ENCODE assay signal across 17 cellular contexts in the genomic region with DNA sequence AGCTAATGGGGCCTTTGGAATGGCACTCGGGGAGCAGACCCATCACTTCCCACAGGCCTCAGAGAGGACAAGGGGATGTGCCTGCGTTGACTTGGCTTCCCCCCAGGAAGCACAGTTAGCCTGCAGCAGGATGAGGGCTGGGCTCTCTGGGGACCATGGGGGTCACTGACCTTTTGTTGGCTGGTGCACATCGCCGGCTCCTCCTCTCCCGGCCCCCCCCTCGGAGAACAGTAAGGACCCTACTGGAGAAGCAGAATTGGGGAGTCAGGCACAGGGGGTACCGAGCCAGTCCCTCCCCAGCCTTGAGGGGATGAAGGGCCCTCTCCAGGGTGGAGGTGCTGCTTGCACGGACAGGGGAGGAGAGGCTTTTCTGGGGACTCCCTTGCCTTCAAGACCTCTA. TPM values are rescaled to one million over a fixed set of nuclear protein-coding genes. Genes with fewer than 3 reads are reported as not detected.
DNase-seq lines count a peak whose midpoint lies in the region; ATAC-seq, FAIRE-seq and TF ChIP-seq lines count a peak whose summit lies in the region.
"Had no signal": no experiment of that assay in that cellular context is flagged by ENCODE, and none has a peak within 500 bp of the region (broad histone marks: within the 10 kb centered on the region; RNA-seq: fewer than 3 reads in every experiment).

No MANE protein-coding gene starts in this region.

- H3K36me3 ChIP-seq in left ventricle myocardium inferior (no peaks in the 10 kb centered on the region), uterus (no peaks in the 10 kb centered on the region), small intestine (ENCODE audit: control insufficient read depth in 2 of 2, insufficient read depth in 2 of 2, low read length in 2 of 2) (no peaks in the 10 kb centered on the region)

- FAIRE-seq in small intestine (lab: Jason Lieb, UNC), result no peak
- FAIRE-seq: GM12878 had no signal

- TF ChIP-seq CTCF in left ventricle myocardium inferior (IDR thresholded peaks at IDR 0.05; ENCODE audit: borderline replicate concordance) (no peak), dorsolateral prefrontal cortex (IDR thresholded peaks at IDR 0.05 in 54 of 56, conservative IDR thresholded peaks at IDR 0.05 in 2 of 56; ENCODE audit: low read depth in 1 of 56, partially characterized antibody in 56 of 56) (no peak), uterus (IDR thresholded peaks at IDR 0.05) (no peak)

- peaks cover 29% of the 10 kb centered on the region for H3K4me1 ChIP-seq in left ventricle myocardium inferior
- H3K4me1 ChIP-seq in uterus, result no peaks in the 10 kb centered on the region
- H3K4me1 ChIP-seq in small intestine (ENCODE audit: control insufficient read depth in 2 of 2, insufficient read depth in 1 of 2, low read depth in 1 of 2, low read length in 1 of 2), result no peaks in the 10 kb centered on the region

- H3K27me3 ChIP-seq in left ventricle myocardium inferior (ENCODE audit: low read depth) (peaks cover 32% of the 10 kb centered on the region), dorsolateral prefrontal cortex (no peaks in the 10 kb centered on the region), uterus (no peaks in the 10 kb centered on the region), small intestine (ENCODE audit: control insufficient read depth in 2 of 2, insufficient read depth in 2 of 2, low read length in 2 of 2) (peaks cover 2 to 3% of the 10 kb centered on the region in 2 donors)

- no peak for TF ChIP-seq POLR2A in uterus (IDR thresholded peaks at IDR 0.05)

- peaks cover 42% of the 10 kb centered on the region for H3K4me1 Mint-ChIP-seq in stimulated activated effector memory CD8-positive, alpha-beta T cell treated with anti-CD3 and anti-CD28 coated beads, Interleukin-12 subunit alpha, Interleukin-12 subunit beta, amount 100 ng/mL, for 72 hours

- H3K9me3 ChIP-seq in left ventricle myocardium inferior (replicated peaks) (no peaks in the 10 kb centered on the region), uterus (no peaks in the 10 kb centered on the region), small intestine (ENCODE audit: control insufficient read depth, low read depth) (no peaks in the 10 kb centered on the region)

- H3K4me3 ChIP-seq in left ventricle myocardium inferior (no peak overlapping the region), dorsolateral prefrontal cortex (no peak overlapping the region), uterus (no peak overlapping the region), small intestine (ENCODE audit: low read depth in 1 of 2, low read length in 2 of 2) (no peak overlapping the region)
- H3K4me3 ChIP-seq: GM12878, GM23338 had no signal

- H3K27ac ChIP-seq in left ventricle myocardium inferior (replicated peaks), result no peak overlapping the region
- peak overlapping the region in 31 of 59 donors; percentile 21 to 100 (median 97) for H3K27ac ChIP-seq in dorsolateral prefrontal cortex
- H3K27ac ChIP-seq in uterus, result no peak overlapping the region
- no peak overlapping the region for H3K27ac ChIP-seq in small intestine (ENCODE audit: low read depth in 1 of 2, low read length in 1 of 2)
- H3K27ac ChIP-seq: 22Rv1 had no signal

- DNase-seq in left ventricle myocardium inferior (peak; percentile 49), left cardiac atrium (no peak), dorsolateral prefrontal cortex (no peak), DMS53 treated with DMSO at 0.1 percent for 48 hours (lab: John Stamatoyannopoulos, UW; ENCODE audit: unreplicated experiment) (no peak), uterus (no peak), small intestine (no peak)
- DNase-seq in stimulated activated effector memory CD8-positive, alpha-beta T cell treated with anti-CD3 and anti-CD28 coated beads, Interleukin-12 subunit alpha, Interleukin-12 subunit beta, amount 100 ng/mL, for 72 hours (ENCODE audit: low spot score in 2 of 2), result no peak
- DNase-seq: Calu3; CD4-positive, CD25-positive, alpha-beta regulatory T cell; DMS 273 treated with DMSO at 0.1 percent for 48 hours; DMS79; H7; IMR-90 had no signal

- 72 to 83% (median 74%) methylated on average over 7 to 8 of the region's 8 CpGs for WGBS in small intestine, 3 donors

- no peaks in the 10 kb centered on the region for H3K36me3 Mint-ChIP-seq in stimulated activated effector memory CD8-positive, alpha-beta T cell treated with anti-CD3 and anti-CD28 coated beads, Interleukin-12 subunit alpha, Interleukin-12 subunit beta, amount 100 ng/mL, for 72 hours
- H3K36me3 Mint-ChIP-seq: CD4-positive, CD25-positive, alpha-beta regulatory T cell had no signal

- intact Hi-C loops in left ventricle myocardium inferior (cut with micrococcal nuclease) (no loop called here), left cardiac atrium (cut with DNase I) (no loop called here), dorsolateral prefrontal cortex (cut with DNase I) (no loop called here), uterus (cut with DNase I; ENCODE audit: low total_unique reads) (no loop called here)

- peak overlapping the region; percentile 15 for H3K27ac Mint-ChIP-seq in stimulated activated effector memory CD8-positive, alpha-beta T cell treated with anti-CD3 and anti-CD28 coated beads, Interleukin-12 subunit alpha, Interleukin-12 subunit beta, amount 100 ng/mL, for 72 hours

- ATAC-seq in left cardiac atrium, result no peak
- no peak for ATAC-seq in stimulated activated effector memory CD8-positive, alpha-beta T cell treated with anti-CD3 and anti-CD28 coated beads, Interleukin-12 subunit alpha, Interleukin-12 subunit beta, amount 100 ng/mL, for 72 hours
- ATAC-seq: GM12878, GM23338 had no signal

- H3K9me3 Mint-ChIP-seq in stimulated activated effector memory CD8-positive, alpha-beta T cell treated with anti-CD3 and anti-CD28 coated beads, Interleukin-12 subunit alpha, Interleukin-12 subunit beta, amount 100 ng/mL, for 72 hours, result no peaks in the 10 kb centered on the region
- H3K9me3 Mint-ChIP-seq: GM23338 had no signal

- H3K4me3 Mint-ChIP-seq in stimulated activated effector memory CD8-positive, alpha-beta T cell treated with anti-CD3 and anti-CD28 coated beads, Interleukin-12 subunit alpha, Interleukin-12 subunit beta, amount 100 ng/mL, for 72 hours, result no peak overlapping the region
- H3K4me3 Mint-ChIP-seq: CD4-positive, CD25-positive, alpha-beta regulatory T cell; GM23338 had no signal

RNA-seq across cellular contexts. Expression of a gene that starts 32.8 kb away (rescaled TPM):
- total RNA-seq in left ventricle myocardium inferior, result 0.71 TPM
- total RNA-seq in left cardiac atrium, result 1 to 10 TPM; 3.9 to 4.0 TPM
- 100 to 1,000 TPM; 116 to 339 (median 247) TPM for total RNA-seq in dorsolateral prefrontal cortex
- 10 to 100 TPM in 2 of 4 donors, 1 to 10 TPM in 1, under 1 TPM in 1; 0.88 to 48.4 (median 12.6) TPM for total RNA-seq in uterus
- 1 to 10 TPM in 2 of 3 donors, under 1 TPM in 1; 0.45 to 4.4 (median 1.1) TPM for polyA plus RNA-seq in small intestine
- total RNA-seq: Calu3, HT-29 had no signal
- polyA plus RNA-seq: CD4-positive, CD25-positive, alpha-beta regulatory T cell had no signal

RNA-seq across cellular contexts. Expression of a gene that starts 53.7 kb away (rescaled TPM):
- total RNA-seq in left ventricle myocardium inferior (21.1 TPM), left cardiac atrium (10 to 100 TPM; 25.3 to 37.1 TPM), dorsolateral prefrontal cortex (10 to 100 TPM; 15.2 to 58.6 (median 32.8) TPM), uterus (10 to 100 TPM in 3 of 4 donors, 1 to 10 TPM in 1; 3.2 to 72.8 (median 23.3) TPM)
- 10 to 100 TPM in 1 of 3 donors, 1 to 10 TPM in 2; 2.9 to 14.6 (median 4.6) TPM for polyA plus RNA-seq in small intestine
- total RNA-seq: Calu3, HT-29, IMR-90 had no signal

Comparison
In these comparisons a context has a peak if more than half of its experiments do, and no peak if none do; other contexts are left out.
1. H3K27ac ChIP-seq: peak in dorsolateral prefrontal cortex (31 of 59); none in left ventricle myocardium inferior (single experiment), uterus (0 of 2) and small intestine (0 of 2).